8 cellular contexts compared by ENCODE assay signal in genomic region chr19:12939292-12939606, GRCh38. TPM values are rescaled to one million over a fixed set of nuclear protein-coding genes. Genes with fewer than 3 reads are reported as not detected.
DNase-seq lines count a peak whose midpoint lies in the region; ATAC-seq and TF ChIP-seq lines count a peak whose summit lies in the region.

No MANE protein-coding gene starts in this region.

- intact Hi-C loops in dendritic cell treated with granulocyte-macrophage colony-stimulating factor and Interleukin-4, amounts not matched to agents 40 ng/mL and 50 ng/mL, for 4 days (cut with micrococcal nuclease), result no loop called here
- intact Hi-C loops in thyroid gland (cut with DNase I), result loop anchor here (10.0 kb wide), 1 partner anchor 54 kb away; the partner anchor contains the start of genes DNASE2 and KLF1

- H3K27ac ChIP-seq in SK-N-SH (ENCODE audit: low read depth in 2 of 2, low read length in 1 of 2), result peak overlapping the region; percentile 71 to 80; a peak in 3 of 4 replicates
- H3K27ac ChIP-seq in mesodermal cell (ENCODE audit: low read depth, low read length, severe bottlenecking), result peak overlapping the region; percentile 77
- H3K27ac ChIP-seq in thyroid gland, result peak overlapping the region; percentile 90 to 98 (median 96)

- CTCF ChIA-PET in SK-N-SH (lab: Yijun Ruan, JAX), result interaction anchor here (0.5 to 1.2 kb wide), 4 partner anchors 11 to 48 kb away, joined by 3 read pairs; partner anchors contain the start of gene GCDH

- no peak for TF ChIP-seq POLR2A in thyroid gland (IDR thresholded peaks at IDR 0.05)

- no peak for TF ChIP-seq RAD21 in SK-N-SH (IDR thresholded peaks at IDR 0.05; ENCODE audit: low read length)

- H3K27ac Mint-ChIP-seq in dendritic cell treated with granulocyte-macrophage colony-stimulating factor and Interleukin-4, amounts not matched to agents 40 ng/mL and 50 ng/mL, for 4 days, result peak overlapping the region; percentile 95

- peaks cover 51% of the 10 kb centered on the region for H3F3A ChIP-seq in SK-N-SH (replicated peaks; ENCODE audit: insufficient read depth)

- no peaks in the 10 kb centered on the region for H3K27me3 Mint-ChIP-seq in dendritic cell treated with granulocyte-macrophage colony-stimulating factor and Interleukin-4, amounts not matched to agents 40 ng/mL and 50 ng/mL, for 4 days

- no peak for TF ChIP-seq CTCF in SK-N-SH (IDR thresholded peaks at IDR 0.05)
- TF ChIP-seq CTCF in thyroid gland (IDR thresholded peaks at IDR 0.05), result no peak

- H2AFZ ChIP-seq in SK-N-SH (ENCODE audit: low read depth), result no peak overlapping the region

- H3K79me2 ChIP-seq in SK-N-SH (ENCODE audit: insufficient read depth), result peaks cover 53% of the 10 kb centered on the region

- no peak for TF ChIP-seq EP300 in SK-N-SH (IDR thresholded peaks at IDR 0.05; ENCODE audit: borderline replicate concordance in 1 of 2, low read depth in 1 of 2, low read length in 1 of 2)

- H3K4me2 ChIP-seq in SK-N-SH, result peak overlapping the region; percentile 97

- POLR2A ChIA-PET in SK-N-SH (lab: Yijun Ruan, JAX), result interaction anchor here (0.6 to 3.3 kb wide), 4 partner anchors 23 to 214 kb away, joined by 3 to 16 read pairs (median 6); partner anchors contain the start of gene GCDH

- no peaks in the 10 kb centered on the region for H3K9me3 Mint-ChIP-seq in dendritic cell treated with granulocyte-macrophage colony-stimulating factor and Interleukin-4, amounts not matched to agents 40 ng/mL and 50 ng/mL, for 4 days

- peak overlapping the region; percentile 98 for H3K9ac ChIP-seq in SK-N-SH

- peak overlapping the region; percentile 94 for H3K4me3 Mint-ChIP-seq in dendritic cell treated with granulocyte-macrophage colony-stimulating factor and Interleukin-4, amounts not matched to agents 40 ng/mL and 50 ng/mL, for 4 days

- WGBS in SK-N-SH (ENCODE audit: low lambda C conversion rate), result 5% methylated on average over 15 of the region's 15 CpGs
- WGBS in mesodermal cell (ENCODE audit: insufficient coverage in 2 of 2), 2 experiments, result 7% methylated on average over 14 to 15 of the region's 15 CpGs
- WGBS in thyroid gland, 2 donors, result 1% methylated on average over 15 of the region's 15 CpGs

- H3K9me2 ChIP-seq in SK-N-SH, result no peaks in the 10 kb centered on the region

- no peak for ATAC-seq in HG03442 (IDR thresholded peaks at IDR 0.05; ENCODE audit: unreplicated experiment)

- H4K20me1 ChIP-seq in SK-N-SH (ENCODE audit: insufficient read depth), result peaks cover 29% of the 10 kb centered on the region

- H3K4me1 ChIP-seq in SK-N-SH (ENCODE audit: control insufficient read depth in 1 of 2, insufficient read depth in 2 of 2, low read depth in 1 of 2, low read length in 1 of 2) (peaks cover 19 to 34% of the 10 kb centered on the region in 2 experiments; a peak in 3 of 4 replicates), mesodermal cell (ENCODE audit: control insufficient read depth, insufficient read depth, low read length, poor library complexity, severe bottlenecking) (peaks cover 22% of the 10 kb centered on the region), thyroid gland (peaks cover 42 to 56% of the 10 kb centered on the region in 2 donors)

- peaks cover 61% of the 10 kb centered on the region for H3K36me3 Mint-ChIP-seq in dendritic cell treated with granulocyte-macrophage colony-stimulating factor and Interleukin-4, amounts not matched to agents 40 ng/mL and 50 ng/mL, for 4 days (ENCODE audit: low read depth)

- H3K9me3 ChIP-seq in SK-N-SH, result no peaks in the 10 kb centered on the region
- H3K9me3 ChIP-seq in mesodermal cell (ENCODE audit: control insufficient read depth, low read length), result no peaks in the 10 kb centered on the region
- H3K9me3 ChIP-seq in thyroid gland, result no peaks in the 10 kb centered on the region

- peaks cover 28 to 50% of the 10 kb centered on the region in 2 experiments for H3K36me3 ChIP-seq in SK-N-SH (replicated peaks in 1 of 2; ENCODE audit: control insufficient read depth in 1 of 2, insufficient read depth in 2 of 2, low read length in 1 of 2)
- H3K36me3 ChIP-seq in mesodermal cell (ENCODE audit: control insufficient read depth, insufficient read depth, low read length), result peaks cover 55% of the 10 kb centered on the region
- peaks cover 44 to 53% of the 10 kb centered on the region in 2 donors for H3K36me3 ChIP-seq in thyroid gland

- H3K27me3 ChIP-seq in SK-N-SH (ENCODE audit: insufficient read depth), result no peaks in the 10 kb centered on the region
- no peaks in the 10 kb centered on the region for H3K27me3 ChIP-seq in thyroid gland

- peaks cover 66% of the 10 kb centered on the region for H3K4me1 Mint-ChIP-seq in dendritic cell treated with granulocyte-macrophage colony-stimulating factor and Interleukin-4, amounts not matched to agents 40 ng/mL and 50 ng/mL, for 4 days (ENCODE audit: low read depth)

- peak; percentile 56 for DNase-seq in GM03348 (ENCODE audit: low spot score)
- DNase-seq in SK-N-SH, result no peak
- peak; percentile 21 to 29 for DNase-seq in thyroid gland
- DNase-seq in effector CD8-positive, alpha-beta T cell (lab: John Stamatoyannopoulos, UW), result no peak
- DNase-seq in H4 (ENCODE audit: low spot score), result no peak

- H3K4me3 ChIP-seq in SK-N-SH (ENCODE audit: low read depth in 2 of 2, low read length in 1 of 2) (peak overlapping the region; percentile 89 to 97), mesodermal cell (ENCODE audit: extremely low read depth, insufficient read depth, low read length, poor library complexity, severe bottlenecking) (peak overlapping the region; percentile 100), thyroid gland (replicated peaks in 1 of 3) (peak overlapping the region; percentile 98 to 100 (median 99))

TF ChIP-seq in SK-N-SH, 30 proteins besides CTCF, POLR2A, EP300 and RAD21 (continues in another document):
- TF ChIP-seq ELF1 (IDR thresholded peaks at IDR 0.05) (no peak), FOXM1 (IDR thresholded peaks at IDR 0.05; ENCODE audit: low read depth) (no peak), TEAD4 (IDR thresholded peaks at IDR 0.05; ENCODE audit: borderline replicate concordance, insufficient read depth) (no peak), MXI1 (IDR thresholded peaks at IDR 0.05; ENCODE audit: low read depth, low read length) (peak; percentile 39; the same call in 1 of the 2 replicates), POLR2AphosphoS5 (IDR thresholded peaks at IDR 0.05; ENCODE audit: low read depth, low read length) (0 out of 2 replicates have a peak, but pooled peaks have one; percentile 2), SMC3 (IDR thresholded peaks at IDR 0.05; ENCODE audit: low read depth, low read length) (no peak), RXRA (IDR thresholded peaks at IDR 0.05; ENCODE audit: borderline replicate concordance, low read depth) (no peak), FOSL2 (IDR thresholded peaks at IDR 0.05; ENCODE audit: borderline replicate concordance, low read depth) (no peak), USF2 (IDR thresholded peaks at IDR 0.05; ENCODE audit: borderline replicate concordance, low read depth, low read length) (no peak), GATA2 (CRISPR knock-in tag; IDR thresholded peaks at IDR 0.05) (no peak), FOXJ3 (CRISPR knock-in tag; IDR thresholded peaks at IDR 0.05) (no peak), GABPA (IDR thresholded peaks at IDR 0.05; ENCODE audit: low read depth) (no peak)

RNA-seq across cellular contexts. Expression of gene CALR, which starts 0.8 kb away (rescaled TPM):
- polyA plus RNA-seq in SK-N-SH (2012; rRNA removed), result 1,316 and 1,334 TPM in 2 replicates
- polyA plus RNA-seq in SK-N-SH (2012; cell fraction: cytosol; rRNA removed), result 1,211 and 1,253 TPM in 2 replicates
- 904 and 910 TPM in 2 replicates for polyA plus RNA-seq in SK-N-SH (2012; cell fraction: nucleus; rRNA removed)
- 1,361 TPM for polyA plus RNA-seq in mesodermal cell (2013, experiment 1 of 2)
- 1,238 TPM for polyA plus RNA-seq in mesodermal cell (2013, experiment 2 of 2)
- total RNA-seq in thyroid gland, result 1,000 to 10,000 TPM; 1,892 to 4,270 (median 2,942) TPM
- 1,463 and 1,526 TPM in 2 replicates for total RNA-seq in H4 (2014; rRNA removed; shearing (Covaris generic))

RNA-seq across cellular contexts. Expression of gene FARSA, which starts 5.7 kb away (rescaled TPM):
- polyA plus RNA-seq in SK-N-SH (2012; rRNA removed), result 56.8 and 170 TPM in 2 replicates
- 106 and 113 TPM in 2 replicates for polyA plus RNA-seq in SK-N-SH (2012; cell fraction: cytosol; rRNA removed)
- polyA plus RNA-seq in SK-N-SH (2012; cell fraction: nucleus; rRNA removed), result 237 and 401 TPM in 2 replicates
- 44.3 TPM for polyA plus RNA-seq in mesodermal cell (2013, experiment 1 of 2)
- 37.4 TPM for polyA plus RNA-seq in mesodermal cell (2013, experiment 2 of 2)
- total RNA-seq in thyroid gland, result 10 to 100 TPM; 43.5 to 61.5 (median 53.4) TPM
- 59.4 and 90.9 TPM in 2 replicates for total RNA-seq in H4 (2014; rRNA removed; shearing (Covaris generic))

RNA-seq across cellular contexts. Expression of gene RAD23A, which starts 6.4 kb away (rescaled TPM):
- polyA plus RNA-seq in SK-N-SH (2012; rRNA removed), result 60.4 and 116 TPM in 2 replicates
- polyA plus RNA-seq in SK-N-SH (2012; cell fraction: cytosol; rRNA removed), result 49.7 and 70.4 TPM in 2 replicates
- polyA plus RNA-seq in SK-N-SH (2012; cell fraction: nucleus; rRNA removed), result 173 and 199 TPM in 2 replicates
- polyA plus RNA-seq in mesodermal cell (2013, experiment 1 of 2), result 105 TPM
- 96.2 TPM for polyA plus RNA-seq in mesodermal cell (2013, experiment 2 of 2)
- total RNA-seq in thyroid gland, result 100 to 1,000 TPM in 2 of 4 donors, 10 to 100 TPM in 2; 72.0 to 128 (median 101) TPM
- 209 and 217 TPM in 2 replicates for total RNA-seq in H4 (2014; rRNA removed; shearing (Covaris generic))

RNA-seq across cellular contexts. Expression of gene GADD45GIP1, which starts 17.8 kb away (rescaled TPM):
- 65.7 and 91.8 TPM in 2 replicates for polyA plus RNA-seq in SK-N-SH (2012; rRNA removed)
- polyA plus RNA-seq in SK-N-SH (2012; cell fraction: cytosol; rRNA removed), result 55.7 and 67.8 TPM in 2 replicates
- polyA plus RNA-seq in SK-N-SH (2012; cell fraction: nucleus; rRNA removed), result 31.0 and 46.6 TPM in 2 replicates
- polyA plus RNA-seq in mesodermal cell (2013, experiment 1 of 2), result 53.0 TPM
- polyA plus RNA-seq in mesodermal cell (2013, experiment 2 of 2), result 42.4 TPM
- 10 to 100 TPM; 31.8 to 68.3 (median 55.2) TPM for total RNA-seq in thyroid gland
- total RNA-seq in H4 (2014; rRNA removed; shearing (Covaris generic)), result 46.3 and 47.4 TPM in 2 replicates

RNA-seq across cellular contexts. Expression of gene SYCE2, which starts 20.2 kb away (rescaled TPM):
- polyA plus RNA-seq in SK-N-SH (2012; rRNA removed), result 0.44 and 1.1 TPM in 2 replicates
- 0.58 and 0.68 TPM in 2 replicates for polyA plus RNA-seq in SK-N-SH (2012; cell fraction: cytosol; rRNA removed)
- 0.29 and 0.36 TPM in 2 replicates for polyA plus RNA-seq in SK-N-SH (2012; cell fraction: nucleus; rRNA removed)
- polyA plus RNA-seq in mesodermal cell (2013, experiment 1 of 2), result 1.8 TPM
- polyA plus RNA-seq in mesodermal cell (2013, experiment 2 of 2), result 1.2 TPM
- total RNA-seq in thyroid gland, result not detected
- 1.6 and 2.5 TPM in 2 replicates for total RNA-seq in H4 (2014; rRNA removed; shearing (Covaris generic))

Comparison
In these comparisons a context has a peak if more than half of its experiments do, and no peak if none do; other contexts are left out.
1. DNase-seq: peak in GM03348 (single experiment) and thyroid gland (2 of 2); none in SK-N-SH (single experiment), effector CD8-positive, alpha-beta T cell (single experiment) and H4 (single experiment).
2. Peak in every context shown above with its lines, with median percentiles within 50 percentile points of each other: H3K27ac ChIP-seq and H3K4me3 ChIP-seq.